ENCODE assay signal across 8 cellular contexts in the genomic region with DNA sequence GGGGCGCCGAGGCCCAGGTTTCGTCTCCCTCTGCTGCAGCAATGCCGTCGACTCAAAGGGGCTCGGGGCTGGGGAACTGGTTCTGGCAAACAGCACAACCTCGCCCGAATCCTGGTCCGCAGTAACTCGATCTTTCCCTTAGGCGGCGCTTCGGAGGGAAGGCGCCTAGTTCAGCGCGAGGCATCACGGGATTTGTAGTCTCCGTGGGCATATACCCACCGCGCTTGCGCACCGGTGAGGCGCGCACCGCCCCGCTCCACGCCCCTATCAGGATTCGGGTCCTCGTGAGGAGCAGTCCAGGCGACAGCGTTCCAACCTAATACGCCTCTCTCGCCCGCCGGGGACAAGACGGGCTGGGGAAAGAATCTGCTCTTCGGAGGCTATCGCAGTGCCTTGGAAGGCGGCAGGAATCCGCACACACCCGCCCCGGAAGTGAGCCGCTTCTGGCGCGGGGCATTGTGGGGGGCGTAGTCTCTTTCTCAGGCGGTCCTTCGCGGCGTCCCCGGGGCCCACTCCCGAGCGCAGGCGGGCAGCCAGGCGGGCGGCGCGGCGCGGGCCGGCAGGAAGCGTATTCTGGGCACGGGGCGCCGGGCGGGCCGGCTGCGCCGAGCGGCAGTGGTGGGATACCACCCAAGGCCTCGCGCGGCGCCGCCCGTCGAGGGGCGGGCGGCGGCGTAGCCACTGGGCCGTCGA. TPM values are rescaled to one million over a fixed set of nuclear protein-coding genes. Genes with fewer than 3 reads are reported as not detected.
DNase-seq lines count a peak whose midpoint lies in the region; ATAC-seq and TF ChIP-seq lines count a peak whose summit lies in the region.

THAP11 (plus strand) TSS at position 505 of the 693 bp plus-strand sequence. CDS start 235 bp downstream, outside the sequence.

- POLR2A ChIA-PET in CD4-positive, alpha-beta memory T cell (lab: Charles Lee; ENCODE audit: partially characterized antibody), result interaction anchor here (0.7 to 5.2 kb wide), 5 partner anchors 8 to 182 kb away, joined by 3 to 44 read pairs (median 7); partner anchors contain the start of genes ACD, EDC4, PARD6A and PSMB10

- intact Hi-C loops in CD4-positive, alpha-beta memory T cell (cut with micrococcal nuclease), result loop anchor here (1.0 to 2.0 kb wide), 7 partner anchors 9 to 279 kb away; partner anchors contain the start of genes CTCF, PSKH1, RANBP10 and TSNAXIP1
- intact Hi-C loops in right lobe of liver (cut with DNase I), result no loop called here

- peaks cover 0 to 15% of the 10 kb centered on the region in 2 donors for H3K36me3 Mint-ChIP-seq in CD4-positive, alpha-beta memory T cell

- H3K4me1 ChIP-seq in CD4-positive, alpha-beta memory T cell (ENCODE audit: insufficient read depth, low read length), result peaks cover 38% of the 10 kb centered on the region
- H3K4me1 ChIP-seq in right lobe of liver, result peaks cover 0 to 31% (median 7%) of the 10 kb centered on the region in 4 donors

- peaks cover 25 to 48% (median 36%) of the 10 kb centered on the region in 4 donors for H3K4me1 Mint-ChIP-seq in CD4-positive, alpha-beta memory T cell

- CTCF ChIA-PET in CD4-positive, alpha-beta memory T cell (lab: Charles Lee; ENCODE audit: partially characterized antibody), result interaction anchor here (0.7 to 1.5 kb wide), 5 partner anchors 8 to 361 kb away, joined by 3 to 4 read pairs (median 3); partner anchors contain the start of gene ATP6V0D1

- H3K4me3 ChIP-seq in CD4-positive, alpha-beta memory T cell (ENCODE audit: low read length in 2 of 2), result peak within 1 kb of the TSS; percentile 74 to 99
- peak within 1 kb of the TSS; percentile 74 to 87 (median 83) for H3K4me3 ChIP-seq in right lobe of liver

- peak; percentile 76 to 85 (median 82) for TF ChIP-seq CTCF in right lobe of liver (IDR thresholded peaks at IDR 0.05)

- peak; percentile 37 for ATAC-seq in GM19438 (IDR thresholded peaks at IDR 0.05; ENCODE audit: low read depth, unreplicated experiment)
- peak; percentile 38 for ATAC-seq in HG03571 (IDR thresholded peaks at IDR 0.05; ENCODE audit: unreplicated experiment)
- ATAC-seq in right lobe of liver, result peak; percentile 78 to 79 (median 78)

- H3K27me3 Mint-ChIP-seq in CD4-positive, alpha-beta memory T cell, result no peaks in the 10 kb centered on the region

- peak; percentile 94 to 98 (median 95) for DNase-seq in CD4-positive, alpha-beta memory T cell
- DNase-seq in NCI-H774 (lab: John Stamatoyannopoulos, UW) (peak; percentile 83), dermis microvascular lymphatic vessel endothelial cell (ENCODE audit: low read depth in 2 of 2) (peak; percentile 90 to 96), right lobe of liver (peak; percentile 93 to 95 (median 95))
- peak; percentile 95 to 96 for DNase-seq in activated CD4-positive, alpha-beta T cell treated with anti-CD3 and anti-CD28 coated beads, Interleukin-2, amount 50 U/mL, for 48 hours
- DNase-seq in stimulated activated CD4-positive, alpha-beta T cell treated with anti-CD3 and anti-CD28 coated beads, Interleukin-4, amount 100 ng/mL, for 24 hours, result peak; percentile 95

- H3K27me3 ChIP-seq in CD4-positive, alpha-beta memory T cell (ENCODE audit: insufficient read depth, low read length), result no peaks in the 10 kb centered on the region
- no peaks in the 10 kb centered on the region for H3K27me3 ChIP-seq in right lobe of liver

- peak within 1 kb of the TSS; percentile 98 for H3K27ac ChIP-seq in CD4-positive, alpha-beta memory T cell (ENCODE audit: low read depth, low read length)
- H3K27ac ChIP-seq in right lobe of liver, result peak within 1 kb of the TSS; percentile 98 to 99 (median 98)

- no peaks in the 10 kb centered on the region for H3K9me3 ChIP-seq in CD4-positive, alpha-beta memory T cell (ENCODE audit: control insufficient read depth in 1 of 2, low read length in 2 of 2)
- H3K9me3 ChIP-seq in right lobe of liver, result no peaks in the 10 kb centered on the region

- WGBS in right lobe of liver (ENCODE audit: insufficient coverage, low coverage, low lambda C conversion rate, missing lambda C conversion rate), result 0% methylated on average over 9 of the region's 83 CpGs

- H3K4me3 Mint-ChIP-seq in CD4-positive, alpha-beta memory T cell, result peak within 1 kb of the TSS; percentile 93 to 98 (median 96)

- no peaks in the 10 kb centered on the region for H3K36me3 ChIP-seq in CD4-positive, alpha-beta memory T cell (ENCODE audit: insufficient read depth, low read length)
- no peaks in the 10 kb centered on the region for H3K36me3 ChIP-seq in right lobe of liver

- H3K9me3 Mint-ChIP-seq in CD4-positive, alpha-beta memory T cell, result peaks cover 0 to 2% (median 0%) of the 10 kb centered on the region in 8 donors

- H3K27ac Mint-ChIP-seq in CD4-positive, alpha-beta memory T cell, result peak within 1 kb of the TSS; percentile 97 to 99 (median 98)

- TF ChIP-seq POLR2A in right lobe of liver (IDR thresholded peaks at IDR 0.05), result peak; percentile 64

RNA-seq across cellular contexts. Expression of gene THAP11, which starts in this region (rescaled TPM):
- total RNA-seq in CD4-positive, alpha-beta memory T cell, result 10 to 100 TPM; 56.8 to 58.4 TPM
- 100 to 1,000 TPM; 130 to 147 TPM for polyA plus RNA-seq in CD4-positive, alpha-beta memory T cell
- total RNA-seq in dermis microvascular lymphatic vessel endothelial cell (30.2 and 40.0 TPM in 2 replicates), right lobe of liver (10 to 100 TPM in 4 of 6 experiments, 1 to 10 TPM in 2; 8.9 to 23.9 (median 11.7) TPM)

Comparison
In these comparisons a context has a peak if more than half of its experiments do, and no peak if none do; other contexts are left out.
1. Peak in every context shown above with its lines: DNase-seq, ATAC-seq, H3K4me3 ChIP-seq and H3K27ac ChIP-seq.